ENCODE assay signal across 23 cellular contexts in the genomic region with DNA sequence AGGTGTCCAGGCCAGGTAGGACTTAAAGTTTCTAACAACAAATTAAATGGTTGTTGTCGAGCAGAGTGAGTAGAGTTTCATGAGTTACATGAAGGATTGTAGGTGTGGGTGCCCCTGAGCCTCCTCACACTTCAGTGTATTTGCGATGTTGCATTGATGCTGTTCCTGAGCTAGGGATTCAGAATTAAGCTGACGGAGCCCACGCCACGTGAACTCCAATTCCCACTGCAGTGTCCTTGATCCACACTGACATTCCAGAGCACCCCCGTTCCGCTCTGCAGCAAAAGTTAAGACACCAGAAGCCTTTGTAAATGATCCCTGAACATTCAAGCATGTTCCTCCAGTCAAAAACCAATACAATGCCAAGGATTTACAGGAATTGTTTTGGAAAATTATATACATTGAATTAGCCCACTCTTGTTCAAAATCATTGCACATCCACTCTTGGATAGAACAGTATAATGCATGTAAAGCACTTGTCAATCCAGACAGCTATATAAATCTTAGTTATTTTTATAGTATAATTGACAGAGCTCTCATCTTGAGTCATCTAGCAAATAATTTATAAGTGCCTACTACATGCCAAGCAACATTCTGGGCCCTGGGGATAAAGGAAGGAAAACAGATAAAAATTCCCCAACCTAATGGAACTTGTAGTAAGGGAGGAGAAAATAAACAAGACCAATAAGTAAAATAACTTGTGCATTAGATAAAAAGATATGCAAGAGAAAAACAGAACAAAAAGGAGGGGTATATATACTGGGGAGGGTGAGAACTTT.
A peak's percentile ranks its signal among the peaks of the same experiment; 100 is the strongest.
DNase-seq lines count a peak whose midpoint lies in the region; ATAC-seq, FAIRE-seq and TF ChIP-seq lines count a peak whose summit lies in the region.
"Had no signal": no experiment of that assay in that cellular context is flagged by ENCODE, and none has a peak within 500 bp of the region (broad histone marks: within the 10 kb centered on the region; RNA-seq: fewer than 3 reads in every experiment).

No MANE protein-coding gene starts in this region.

- H3K79me2 ChIP-seq in HepG2 (ENCODE audit: insufficient read depth, low read length), result no peaks in the 10 kb centered on the region

- no peaks in the 10 kb centered on the region for H4K20me1 ChIP-seq in HepG2 (ENCODE audit: insufficient read depth, low read length)

- no TSS peak for BruUV-seq in HepG2 (replicated peaks; lab: Mats Ljungman, UMichigan)

- H3K27me3 ChIP-seq in RWPE2 (ENCODE audit: insufficient read depth, poor library complexity, severe bottlenecking), result no peaks in the 10 kb centered on the region
- no peaks in the 10 kb centered on the region for H3K27me3 ChIP-seq in lower lobe of right lung (ENCODE audit: low read depth)
- no peaks in the 10 kb centered on the region for H3K27me3 ChIP-seq in thoracic aorta (replicated peaks; ENCODE audit: insufficient read depth)
- H3K27me3 ChIP-seq in HepG2 (ENCODE audit: control insufficient read depth in 1 of 2, insufficient read depth in 2 of 2, low read length in 2 of 2), result 0 out of 5 replicates have a peak, but pooled peaks cover 0 to 3% of the 10 kb centered on the region in 2 experiments

- CTCF ChIA-PET in HepG2 (lab: Yijun Ruan, JAX; ENCODE audit: low intra/inter-chr PET ratio, low total read pairs), result no interaction called here

- no peak overlapping the region for H3K4me2 ChIP-seq in HepG2 (ENCODE audit: low read depth, low read length)

- TF ChIP-seq POLR2A in HepG2 (IDR thresholded peaks at IDR 0.05; ENCODE audit: insufficient read depth in 1 of 2, low read depth in 2 of 2, low read length in 2 of 2), result no peak

- POLR2A ChIA-PET in HepG2 (lab: Yijun Ruan, JAX), result no interaction called here

- no peak overlapping the region for H2AFZ ChIP-seq in HepG2 (ENCODE audit: low read length)

- intact Hi-C loops in lower lobe of right lung (cut with DNase I), result no loop called here
- intact Hi-C loops in HepG2 (cut with micrococcal nuclease; ENCODE audit: unreplicated experiment), result loop anchor here (5.0 kb wide), 1 partner anchor 294 kb away; no protein-coding TSS in a partner anchor

- H3K9me3 ChIP-seq in RWPE2 (ENCODE audit: severe bottlenecking) (no peaks in the 10 kb centered on the region), lower lobe of right lung (no peaks in the 10 kb centered on the region), thoracic aorta (no peaks in the 10 kb centered on the region), HepG2 (ENCODE audit: low read length) (no peaks in the 10 kb centered on the region)
- H3K9me3 ChIP-seq: prostate gland had no signal

- ATAC-seq in RWPE2 (ENCODE audit: low read depth), result no peak
- ATAC-seq in lower lobe of right lung, result no peak
- no peak for ATAC-seq in thoracic aorta (ENCODE audit: insufficient number of reproducible peaks, low FRiP score, low read depth)
- no peak for ATAC-seq in HepG2
- ATAC-seq: WTC11 had no signal

- WGBS in HepG2 (ENCODE audit: low lambda C conversion rate), result 10% methylated on average over 2 of the region's 7 CpGs

- no peak for FAIRE-seq in HepG2 (lab: Jason Lieb, UNC)
- FAIRE-seq: endothelial cell of umbilical vein, small intestine had no signal

- peaks cover 39% of the 10 kb centered on the region for H3K4me1 ChIP-seq in RWPE2 (ENCODE audit: insufficient read depth, poor library complexity, severe bottlenecking)
- peaks cover 8% of the 10 kb centered on the region for H3K4me1 ChIP-seq in lower lobe of right lung
- peaks cover 11 to 50% of the 10 kb centered on the region in 2 donors for H3K4me1 ChIP-seq in thoracic aorta (ENCODE audit: control insufficient read depth in 1 of 2, low read depth in 2 of 2)
- H3K4me1 ChIP-seq in HepG2 (ENCODE audit: insufficient read depth, low read length), result peaks cover 18% of the 10 kb centered on the region
- H3K4me1 ChIP-seq: prostate gland had no signal

- H3K36me3 ChIP-seq in RWPE2 (ENCODE audit: low read depth) (no peaks in the 10 kb centered on the region), lower lobe of right lung (no peaks in the 10 kb centered on the region), thoracic aorta (no peaks in the 10 kb centered on the region), HepG2 (replicated peaks in 1 of 2; ENCODE audit: control insufficient read depth in 1 of 2, insufficient read depth in 2 of 2, low read length in 2 of 2) (no peaks in the 10 kb centered on the region)
- H3K36me3 ChIP-seq: prostate gland had no signal

- H3K4me3 ChIP-seq in RWPE2 (ENCODE audit: severe bottlenecking), result no peak overlapping the region
- H3K4me3 ChIP-seq in lower lobe of right lung, result no peak overlapping the region
- no peak overlapping the region for H3K4me3 ChIP-seq in thoracic aorta
- H3K4me3 ChIP-seq in HepG2 (replicated peaks in 1 of 3; ENCODE audit: insufficient read depth in 1 of 3, low read depth in 2 of 3, low read length in 3 of 3), result no peak overlapping the region
- H3K4me3 ChIP-seq: lung, prostate gland had no signal

- TF ChIP-seq RAD21 in HepG2 (CRISPR knock-in tag; IDR thresholded peaks at IDR 0.05), result no peak

- peak overlapping the region; percentile 92 for H3K27ac ChIP-seq in RWPE2 (ENCODE audit: poor library complexity, severe bottlenecking)
- H3K27ac ChIP-seq in lower lobe of right lung, result peak overlapping the region; percentile 32
- peak overlapping the region; percentile 62 to 72 for H3K27ac ChIP-seq in thoracic aorta
- H3K27ac ChIP-seq in HepG2 (ENCODE audit: extremely low read length, insufficient read depth, low read length), result no peak overlapping the region
- H3K27ac ChIP-seq: prostate gland, RWPE1 had no signal

- no peak for TF ChIP-seq EP300 in HepG2 (IDR thresholded peaks at IDR 0.05; ENCODE audit: low read depth in 2 of 2, low read length in 2 of 2)
- TF ChIP-seq EP300 in HepG2 (CRISPR knock-in tag; IDR thresholded peaks at IDR 0.05; ENCODE audit: borderline replicate concordance), result no peak

- DNase-seq in EH (ENCODE audit: low read depth) (peak; percentile 21), RWPE2 (ENCODE audit: low spot score) (no peak), lower lobe of right lung (no peak), thoracic aorta (ENCODE audit: low spot score) (no peak), germinal center (ENCODE audit: low spot score) (no peak), NCI-H1436 (lab: John Stamatoyannopoulos, UW) (no peak), HepG2 (ENCODE audit: low spot score) (no peak)
- DNase-seq: activated CD4-positive, alpha-beta T cell treated with anti-CD3 and anti-CD28 coated beads, Interleukin-2, amount 50 U/mL, for 1 hour; activated naive CD4-positive, alpha-beta T cell treated with anti-CD3 and anti-CD28 coated beads, Interleukin-2, amount 50 U/mL, for 16 hours; CD4-positive, alpha-beta T cell; DMS 273 treated with DMSO at 0.1 percent for 48 hours; H7; Karpas-422; NCI-H187; NCI-H526; small intestine; stimulated activated CD4-positive, alpha-beta T cell treated with anti-CD3 and anti-CD28 coated beads, Interleukin-1b, Interleukin-23, amount 100 ng/mL, for 48 hours; T-helper 9 cell had no signal

- in situ Hi-C loops in HepG2 (cut with HindIII; ENCODE audit: extremely low pct_ligation_motif_present, low pct_unique_long_range_greater_than_20kb), result no loop called here

- TF ChIP-seq CTCF in RWPE2 (IDR thresholded peaks at IDR 0.05; ENCODE audit: poor library complexity, severe bottlenecking) (no peak), lower lobe of right lung (IDR thresholded peaks at IDR 0.05) (no peak), thoracic aorta (IDR thresholded peaks at IDR 0.05) (no peak), HepG2 (CRISPR knock-in tag; IDR thresholded peaks at IDR 0.05) (no peak)

- no peak overlapping the region for H3K9ac ChIP-seq in HepG2 (ENCODE audit: insufficient read depth, low read depth, low read length)

TF ChIP-seq in HepG2, 621 proteins besides CTCF, POLR2A, EP300 and RAD21 (continues in another document):
- TF ChIP-seq HNRNPL (IDR thresholded peaks at IDR 0.05; ENCODE audit: low read depth, low read length), result no peak
- TF ChIP-seq, protein P1, sequence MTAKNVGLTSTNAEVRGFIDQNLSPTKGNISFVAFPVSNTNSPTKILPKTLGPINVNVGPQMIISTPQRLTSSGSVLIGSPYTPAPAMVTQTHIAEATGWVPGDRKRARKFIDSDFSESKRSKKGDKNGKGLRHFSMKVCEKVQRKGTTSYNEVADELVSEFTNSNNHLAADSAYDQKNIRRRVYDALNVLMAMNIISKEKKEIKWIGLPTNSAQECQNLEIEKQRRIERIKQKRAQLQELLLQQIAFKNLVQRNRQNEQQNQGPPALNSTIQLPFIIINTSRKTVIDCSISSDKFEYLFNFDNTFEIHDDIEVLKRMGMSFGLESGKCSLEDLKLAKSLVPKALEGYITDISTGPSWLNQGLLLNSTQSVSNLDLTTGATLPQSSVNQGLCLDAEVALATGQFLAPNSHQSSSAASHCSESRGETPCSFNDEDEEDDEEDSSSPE (CRISPR knock-in tag; IDR thresholded peaks at IDR 0.05), result no peak
- no peak for TF ChIP-seq TCF7 (IDR thresholded peaks at IDR 0.05; ENCODE audit: low read depth)
- TF ChIP-seq, protein P2, sequence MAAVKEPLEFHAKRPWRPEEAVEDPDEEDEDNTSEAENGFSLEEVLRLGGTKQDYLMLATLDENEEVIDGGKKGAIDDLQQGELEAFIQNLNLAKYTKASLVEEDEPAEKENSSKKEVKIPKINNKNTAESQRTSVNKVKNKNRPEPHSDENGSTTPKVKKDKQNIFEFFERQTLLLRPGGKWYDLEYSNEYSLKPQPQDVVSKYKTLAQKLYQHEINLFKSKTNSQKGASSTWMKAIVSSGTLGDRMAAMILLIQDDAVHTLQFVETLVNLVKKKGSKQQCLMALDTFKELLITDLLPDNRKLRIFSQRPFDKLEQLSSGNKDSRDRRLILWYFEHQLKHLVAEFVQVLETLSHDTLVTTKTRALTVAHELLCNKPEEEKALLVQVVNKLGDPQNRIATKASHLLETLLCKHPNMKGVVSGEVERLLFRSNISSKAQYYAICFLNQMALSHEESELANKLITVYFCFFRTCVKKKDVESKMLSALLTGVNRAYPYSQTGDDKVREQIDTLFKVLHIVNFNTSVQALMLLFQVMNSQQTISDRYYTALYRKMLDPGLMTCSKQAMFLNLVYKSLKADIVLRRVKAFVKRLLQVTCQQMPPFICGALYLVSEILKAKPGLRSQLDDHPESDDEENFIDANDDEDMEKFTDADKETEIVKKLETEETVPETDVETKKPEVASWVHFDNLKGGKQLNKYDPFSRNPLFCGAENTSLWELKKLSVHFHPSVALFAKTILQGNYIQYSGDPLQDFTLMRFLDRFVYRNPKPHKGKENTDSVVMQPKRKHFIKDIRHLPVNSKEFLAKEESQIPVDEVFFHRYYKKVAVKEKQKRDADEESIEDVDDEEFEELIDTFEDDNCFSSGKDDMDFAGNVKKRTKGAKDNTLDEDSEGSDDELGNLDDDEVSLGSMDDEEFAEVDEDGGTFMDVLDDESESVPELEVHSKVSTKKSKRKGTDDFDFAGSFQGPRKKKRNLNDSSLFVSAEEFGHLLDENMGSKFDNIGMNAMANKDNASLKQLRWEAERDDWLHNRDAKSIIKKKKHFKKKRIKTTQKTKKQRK (IDR thresholded peaks at IDR 0.05; ENCODE audit: low read length), result no peak
- TF ChIP-seq POLR2AphosphoS5 (IDR thresholded peaks at IDR 0.05; ENCODE audit: low read depth, low read length), result no peak
- TF ChIP-seq ZNF326 (CRISPR knock-in tag; IDR thresholded peaks at IDR 0.05; ENCODE audit: borderline replicate concordance), result no peak
- TF ChIP-seq CREB1 (IDR thresholded peaks at IDR 0.05), result no peak
- no peak for TF ChIP-seq CREB1 (CRISPR knock-in tag; IDR thresholded peaks at IDR 0.05)
- TF ChIP-seq ZNF12 (CRISPR knock-in tag; IDR thresholded peaks at IDR 0.05), result no peak
